Comparison of ENCODE assay signal across 11 cellular contexts in the genomic region with DNA sequence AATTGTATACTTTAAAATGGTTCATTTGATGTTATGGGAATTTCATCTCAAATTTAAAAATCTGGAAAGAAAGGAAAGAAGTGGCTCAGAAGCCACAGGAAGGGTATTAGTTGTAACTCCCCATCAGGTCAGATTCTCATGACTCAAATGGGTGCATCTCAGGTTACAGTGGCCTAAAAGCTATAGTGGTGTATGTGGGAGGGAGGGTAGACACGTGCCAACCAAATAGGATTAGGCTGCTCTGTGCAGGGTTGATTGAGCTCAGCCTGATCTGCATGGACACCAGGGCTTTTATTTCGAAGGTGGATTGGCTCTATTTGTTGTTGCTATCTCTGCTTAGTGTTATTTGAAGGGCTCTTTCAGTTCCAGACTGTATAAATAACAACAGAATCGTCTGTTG.
DNase-seq lines count a peak whose midpoint lies in the region; ATAC-seq and TF ChIP-seq lines count a peak whose summit lies in the region.
"Had no signal": no experiment of that assay in that cellular context is flagged by ENCODE, and none has a peak within 500 bp of the region (broad histone marks: within the 10 kb centered on the region; RNA-seq: fewer than 3 reads in every experiment).

No MANE protein-coding gene starts in this region.

- DNase-seq in H7 (peak; percentile 79), NCI-H2196 (lab: John Stamatoyannopoulos, UW; ENCODE audit: unreplicated experiment) (peak; percentile 54), amniotic epithelial cell (ENCODE audit: low read depth) (peak; percentile 28), neural progenitor cell (ENCODE audit: low spot score) (peak; percentile 92), cerebellar nuclear complex (lab: John Stamatoyannopoulos, UW) (no peak), medulla oblongata (ENCODE audit: extremely low spot score) (no peak), omental fat pad (ENCODE audit: low spot score) (no peak)
- DNase-seq: head of caudate nucleus, ovary had no signal

- H4K20me1 ChIP-seq in neural progenitor cell (ENCODE audit: low read depth) = peaks cover 60% of the 10 kb centered on the region

- no peak overlapping the region for H2AFZ ChIP-seq in neural progenitor cell (replicated peaks)

- H3K36me3 ChIP-seq in H7 (replicated peaks; ENCODE audit: control insufficient read depth, insufficient read depth, low read length) = no peaks in the 10 kb centered on the region
- H3K36me3 ChIP-seq in neural progenitor cell = no peaks in the 10 kb centered on the region
- H3K36me3 ChIP-seq: ascending aorta, ovary had no signal

- peaks cover 11% of the 10 kb centered on the region for H3K4me1 Mint-ChIP-seq in neural progenitor cell

- TF ChIP-seq CTCF in neural progenitor cell (IDR thresholded peaks at IDR 0.05) (no peak), omental fat pad (IDR thresholded peaks at IDR 0.05) (no peak)

- no peak overlapping the region for H3K4me3 Mint-ChIP-seq in neural progenitor cell

- H3K4me2 ChIP-seq in neural progenitor cell = no peak overlapping the region

- no peaks in the 10 kb centered on the region for H3K36me3 Mint-ChIP-seq in neural progenitor cell

- no peak for ATAC-seq in GM18907 (IDR thresholded peaks at IDR 0.05; ENCODE audit: unreplicated experiment)
- ATAC-seq in omental fat pad (ENCODE audit: low FRiP score) = no peak

- no peak overlapping the region for H3K27ac ChIP-seq in neural progenitor cell
- H3K27ac ChIP-seq: ascending aorta, ovary had no signal

- H3K4me1 ChIP-seq in neural progenitor cell = peaks cover 11% of the 10 kb centered on the region
- H3K4me1 ChIP-seq: ascending aorta had no signal

- no peaks in the 10 kb centered on the region for H3K79me2 ChIP-seq in neural progenitor cell (ENCODE audit: low read depth)

- H3K27me3 Mint-ChIP-seq in neural progenitor cell (ENCODE audit: insufficient read depth, low read depth) = peaks cover 11% of the 10 kb centered on the region

- no peak overlapping the region for H3K27ac Mint-ChIP-seq in neural progenitor cell

- H3K9me3 Mint-ChIP-seq in neural progenitor cell = no peaks in the 10 kb centered on the region

- H3K9me3 ChIP-seq in neural progenitor cell (ENCODE audit: low read depth) = no peaks in the 10 kb centered on the region
- H3K9me3 ChIP-seq: ascending aorta, ovary had no signal

- H3K9ac ChIP-seq in neural progenitor cell = no peak overlapping the region

- no peaks in the 10 kb centered on the region for H3F3A ChIP-seq in neural progenitor cell (ENCODE audit: low read depth)

- H3K27me3 ChIP-seq in H7 (ENCODE audit: control insufficient read depth, insufficient read depth, low read length) (no peaks in the 10 kb centered on the region), neural progenitor cell (peaks cover 95% of the 10 kb centered on the region)
- H3K27me3 ChIP-seq: ascending aorta, ovary had no signal

- H3K4me3 ChIP-seq in H7 (ENCODE audit: insufficient read depth, low read depth, low read length) (no peak overlapping the region), neural progenitor cell (no peak overlapping the region)
- H3K4me3 ChIP-seq: ascending aorta, ovary had no signal

Comparison
In these comparisons a context has a peak if more than half of its experiments do, and no peak if none do; other contexts are left out.
1. DNase-seq: peak in H7 (single experiment), NCI-H2196 (single experiment), amniotic epithelial cell (single experiment) and neural progenitor cell (single experiment); none in cerebellar nuclear complex (0 of 2), medulla oblongata (single experiment) and omental fat pad (single experiment).